In genomic region chr3:85533586-85533985, GRCh38 we compare ENCODE assay signal across 8 cellular contexts.
"Had no signal": no experiment of that assay in that cellular context is flagged by ENCODE, and none has a peak within 500 bp of the region (broad histone marks: within the 10 kb centered on the region; RNA-seq: fewer than 3 reads in every experiment).

No MANE protein-coding gene starts in this region.

- H3K4me3 ChIP-seq: GM23338 had no signal

- H3K36me3 Mint-ChIP-seq: IgD-negative memory B cell had no signal

- ATAC-seq: GM23338, HepG2 had no signal

- H3K4me3 Mint-ChIP-seq: GM23338, H9, IgD-negative memory B cell had no signal

- H3K27ac Mint-ChIP-seq: GM23338, H9, IgD-negative memory B cell had no signal

- H3K4me1 Mint-ChIP-seq: IgD-negative memory B cell had no signal

- H3K27ac ChIP-seq: HL-60, KMS-11 had no signal

- H3K27me3 Mint-ChIP-seq: IgD-negative memory B cell had no signal

- DNase-seq: H9, HCEC 1CT, KBM-7 had no signal
